1 cellular context compared by ENCODE assay signal in genomic region chr11:42205518-42205917, GRCh38.
TF ChIP-seq lines count a peak whose summit lies in the region.

No MANE protein-coding gene starts in this region.

TF ChIP-seq in HepG2, 621 proteins besides CTCF, POLR2A, EP300 and RAD21 (continued from another document):
- TF ChIP-seq ZNF407 (CRISPR knock-in tag; IDR thresholded peaks at IDR 0.05; ENCODE audit: not compliant biosample characterization) (no peak), FOXP4 (CRISPR knock-in tag; IDR thresholded peaks at IDR 0.05) (peak; percentile 71), POGZ (CRISPR knock-in tag; IDR thresholded peaks at IDR 0.05) (peak; percentile 67), AHDC1 (CRISPR knock-in tag; IDR thresholded peaks at IDR 0.05; ENCODE audit: borderline replicate concordance) (peak; percentile 59; the same call in 1 of the 2 replicates), MLXIP (CRISPR knock-in tag; IDR thresholded peaks at IDR 0.05; ENCODE audit: borderline replicate concordance) (no peak), SALL1 (CRISPR knock-in tag; IDR thresholded peaks at IDR 0.05) (peak; percentile 38; the same call in 1 of the 2 replicates), E2F2 (CRISPR knock-in tag; IDR thresholded peaks at IDR 0.05; ENCODE audit: borderline replicate concordance) (no peak), HNF4A (CRISPR knock-in tag; IDR thresholded peaks at IDR 0.05) (peak; percentile 78), SOX6 (IDR thresholded peaks at IDR 0.05) (no peak), SOX6 (CRISPR knock-in tag; IDR thresholded peaks at IDR 0.05) (0 out of 2 replicates have a peak, but pooled peaks have one; percentile 34), MYNN (CRISPR knock-in tag; IDR thresholded peaks at IDR 0.05; ENCODE audit: low read depth) (no peak), ZMYM4 (CRISPR knock-in tag; IDR thresholded peaks at IDR 0.05) (peak; percentile 59), FOXA3 (CRISPR knock-in tag; IDR thresholded peaks at IDR 0.05) (peak; percentile 71), ZNF550 (CRISPR knock-in tag; IDR thresholded peaks at IDR 0.05; ENCODE audit: borderline replicate concordance) (no peak), CSRNP1 (CRISPR knock-in tag; IDR thresholded peaks at IDR 0.05) (no peak), FOXK1 (CRISPR knock-in tag; IDR thresholded peaks at IDR 0.05; ENCODE audit: borderline replicate concordance, low read depth) (peak; percentile 35; the same call in 1 of the 2 replicates), FOXO1 (CRISPR knock-in tag; IDR thresholded peaks at IDR 0.05) (peak; percentile 73; the same call in 1 of the 2 replicates), ZNF460 (CRISPR knock-in tag; IDR thresholded peaks at IDR 0.05; ENCODE audit: borderline replicate concordance) (no peak), HNF4G (IDR thresholded peaks at IDR 0.05; ENCODE audit: borderline replicate concordance, low read depth, low read length) (peak; percentile 48), HNF4G (CRISPR knock-in tag; IDR thresholded peaks at IDR 0.05; ENCODE audit: borderline replicate concordance, low read depth) (no peak), SP5 (CRISPR knock-in tag; IDR thresholded peaks at IDR 0.05; ENCODE audit: borderline replicate concordance, low read depth) (peak; percentile 26; the same call in 1 of the 2 replicates), GABPA (IDR thresholded peaks at IDR 0.05; ENCODE audit: low read depth, low read length) (no peak), GABPA (CRISPR knock-in tag; IDR thresholded peaks at IDR 0.05; ENCODE audit: low read depth) (peak; percentile 68), GABPB1 (CRISPR knock-in tag; IDR thresholded peaks at IDR 0.05) (peak; percentile 61; the same call in 1 of the 2 replicates), THAP11 (CRISPR knock-in tag; IDR thresholded peaks at IDR 0.05) (no peak), NR2F6 (IDR thresholded peaks at IDR 0.05) (no peak), NR2F6 (CRISPR knock-in tag; IDR thresholded peaks at IDR 0.05) (no peak), YEATS4 (CRISPR knock-in tag; IDR thresholded peaks at IDR 0.05; ENCODE audit: borderline replicate concordance) (peak; percentile 35; the same call in 1 of the 2 replicates)
